In genomic region chr1:179296831-179297377, GRCh38 we compare ENCODE assay signal across 14 cellular contexts. TPM values are rescaled to one million over a fixed set of nuclear protein-coding genes. Genes with fewer than 3 reads are reported as not detected.
DNase-seq lines count a peak whose midpoint lies in the region; ATAC-seq and TF ChIP-seq lines count a peak whose summit lies in the region.
"Had no signal": no experiment of that assay in that cellular context is flagged by ENCODE, and none has a peak within 500 bp of the region (broad histone marks: within the 10 kb centered on the region; RNA-seq: fewer than 3 reads in every experiment).

No MANE protein-coding gene starts in this region.

- H3K4me1 Mint-ChIP-seq in CD4-positive, alpha-beta memory T cell = peaks cover 43 to 71% (median 52%) of the 10 kb centered on the region in 4 donors
- H3K4me1 Mint-ChIP-seq in activated B cell treated with CpG ODN at 0.5 μM for 24 hours = peaks cover 58% of the 10 kb centered on the region
- H3K4me1 Mint-ChIP-seq in memory B cell = peaks cover 26% of the 10 kb centered on the region

- peak overlapping the region; percentile 34 to 78 (median 67) for H3K27ac Mint-ChIP-seq in CD4-positive, alpha-beta memory T cell
- peak overlapping the region; percentile 8 for H3K27ac Mint-ChIP-seq in activated B cell treated with CpG ODN at 0.5 μM for 24 hours
- peak overlapping the region; percentile 9 for H3K27ac Mint-ChIP-seq in memory B cell

- H3K27me3 Mint-ChIP-seq in CD4-positive, alpha-beta memory T cell = no peaks in the 10 kb centered on the region
- H3K27me3 Mint-ChIP-seq in activated B cell treated with CpG ODN at 0.5 μM for 24 hours (no peaks in the 10 kb centered on the region), memory B cell (no peaks in the 10 kb centered on the region)

- CTCF ChIA-PET in CD4-positive, alpha-beta memory T cell (lab: Charles Lee; ENCODE audit: partially characterized antibody) = interaction anchor here (0.7 to 1.5 kb wide), 4 partner anchors 20 to 71 kb away, joined by 3 to 4 read pairs (median 3); no protein-coding TSS in a partner anchor
- CTCF ChIA-PET in HEK293 (lab: Yijun Ruan, JAX) = interaction anchor here (0.9 to 1.1 kb wide), 2 partner anchors 171 to 218 kb away, joined by 4 read pairs; no protein-coding TSS in a partner anchor
- CTCF ChIA-PET in activated B cell treated with CpG ODN at 0.5 μM for 24 hours (lab: Charles Lee) = interaction anchor here (1.4 kb wide), 1 partner anchor 175 kb away, joined by 3 read pairs; no protein-coding TSS in a partner anchor

- TF ChIP-seq POLR2A in sigmoid colon (IDR thresholded peaks at IDR 0.05) = no peak

- POLR2A ChIA-PET in CD4-positive, alpha-beta memory T cell (lab: Charles Lee; ENCODE audit: partially characterized antibody) = interaction anchor here (1.1 kb wide), 1 partner anchor 49 kb away, joined by 3 read pairs; no protein-coding TSS in a partner anchor
- POLR2A ChIA-PET in HEK293 (lab: Yijun Ruan, JAX) = no interaction called here
- POLR2A ChIA-PET in activated B cell treated with CpG ODN at 0.5 μM for 24 hours (lab: Charles Lee) = interaction anchor here (1.0 to 1.3 kb wide), 2 partner anchors 21 to 69 kb away, joined by 3 to 4 read pairs; partner anchors contain the start of gene AXDND1

- H3K27ac ChIP-seq in CD4-positive, alpha-beta memory T cell (ENCODE audit: low read depth, low read length) = no peak overlapping the region
- no peak overlapping the region for H3K27ac ChIP-seq in HEK293 (ENCODE audit: extremely low read depth, low read depth, low read length)
- no peak overlapping the region for H3K27ac ChIP-seq in sigmoid colon
- H3K27ac ChIP-seq: right lobe of liver had no signal

- no peak for ATAC-seq in activated B cell treated with CpG ODN at 0.5 μM for 24 hours (ENCODE audit: low read depth)
- ATAC-seq in memory B cell (ENCODE audit: low read depth) = peak; percentile 25
- ATAC-seq: HCT116, left cardiac atrium, right lobe of liver had no signal

- peak overlapping the region in 6 of 8 donors; percentile 7 to 74 (median 52) for H3K4me3 Mint-ChIP-seq in CD4-positive, alpha-beta memory T cell
- H3K4me3 Mint-ChIP-seq in activated B cell treated with CpG ODN at 0.5 μM for 24 hours (no peak overlapping the region), memory B cell (peak overlapping the region; percentile 22)

- peaks cover 0 to 15% of the 10 kb centered on the region in 2 donors for H3K36me3 Mint-ChIP-seq in CD4-positive, alpha-beta memory T cell
- H3K36me3 Mint-ChIP-seq in activated B cell treated with CpG ODN at 0.5 μM for 24 hours (ENCODE audit: low read depth) = peaks cover 4% of the 10 kb centered on the region
- peaks cover 5% of the 10 kb centered on the region for H3K36me3 Mint-ChIP-seq in memory B cell

- H3K9me3 Mint-ChIP-seq in CD4-positive, alpha-beta memory T cell = no peaks in the 10 kb centered on the region
- no peaks in the 10 kb centered on the region for H3K9me3 Mint-ChIP-seq in activated B cell treated with CpG ODN at 0.5 μM for 24 hours
- H3K9me3 Mint-ChIP-seq in memory B cell = no peaks in the 10 kb centered on the region

- WGBS in sigmoid colon, 2 donors = 75 to 86% methylated on average over 4 of the region's 4 CpGs

- DNase-seq in CD4-positive, alpha-beta memory T cell = no peak
- DNase-seq in activated B cell treated with CpG ODN at 0.5 μM for 24 hours (no peak), memory B cell (ENCODE audit: low spot score in 2 of 2) (no peak), DMS53 (lab: John Stamatoyannopoulos, UW) (no peak), NCI-H2081 treated with DMSO at 0.1 percent for 48 hours (lab: John Stamatoyannopoulos, UW) (no peak), sigmoid colon (no peak)
- DNase-seq: activated CD4-positive, alpha-beta T cell treated with anti-CD3 and anti-CD28 coated beads for 4 hours; activated naive CD4-positive, alpha-beta T cell; head of caudate nucleus; left cardiac atrium; NCI-H2171 treated with DMSO at 0.1 percent for 48 hours; right lobe of liver had no signal

- no peak overlapping the region for H3K4me3 ChIP-seq in CD4-positive, alpha-beta memory T cell (ENCODE audit: low read length in 2 of 2)
- H3K4me3 ChIP-seq in HEK293 (ENCODE audit: low read depth, low read length) = no peak overlapping the region
- no peak overlapping the region for H3K4me3 ChIP-seq in sigmoid colon
- H3K4me3 ChIP-seq: right lobe of liver had no signal

- no peak for TF ChIP-seq EP300 in sigmoid colon (IDR thresholded peaks at IDR 0.05)

- peaks cover 78% of the 10 kb centered on the region for H3K4me1 ChIP-seq in CD4-positive, alpha-beta memory T cell (ENCODE audit: insufficient read depth, low read length)
- H3K4me1 ChIP-seq in HEK293 (ENCODE audit: control insufficient read depth, insufficient read depth, low read length) (peaks cover 6% of the 10 kb centered on the region; the same call in 1 of the 2 replicates), sigmoid colon (peaks cover 0 to 33% (median 21%) of the 10 kb centered on the region in 4 donors)

- H3K36me3 ChIP-seq in CD4-positive, alpha-beta memory T cell (ENCODE audit: insufficient read depth, low read length) = no peaks in the 10 kb centered on the region
- H3K36me3 ChIP-seq in HEK293 (ENCODE audit: control insufficient read depth in 2 of 2, insufficient read depth in 1 of 2, low read length in 2 of 2) (no peaks in the 10 kb centered on the region; a peak in 1 of 3 replicates), sigmoid colon (no peaks in the 10 kb centered on the region)
- H3K36me3 ChIP-seq: right lobe of liver had no signal

- no peaks in the 10 kb centered on the region for H3K9me3 ChIP-seq in CD4-positive, alpha-beta memory T cell (ENCODE audit: control insufficient read depth in 1 of 2, low read length in 2 of 2)
- H3K9me3 ChIP-seq in HEK293 (ENCODE audit: control insufficient read depth, insufficient read depth, low read depth, low read length) (no peaks in the 10 kb centered on the region), sigmoid colon (no peaks in the 10 kb centered on the region)
- H3K9me3 ChIP-seq: right lobe of liver had no signal

- TF ChIP-seq CTCF in HEK293 (tag by site-specific recombination; IDR thresholded peaks at IDR 0.05) (no peak), activated B cell treated with CpG ODN at 0.5 μM for 24 hours (IDR thresholded peaks at IDR 0.05) (no peak), sigmoid colon (IDR thresholded peaks at IDR 0.05) (no peak)

- no peaks in the 10 kb centered on the region for H3K27me3 ChIP-seq in CD4-positive, alpha-beta memory T cell (ENCODE audit: insufficient read depth, low read length)
- H3K27me3 ChIP-seq in sigmoid colon = no peaks in the 10 kb centered on the region
- H3K27me3 ChIP-seq: right lobe of liver had no signal

- intact Hi-C loops in CD4-positive, alpha-beta memory T cell (cut with micrococcal nuclease) = loop anchor here (5.0 kb wide), 1 partner anchor 55 kb away; no protein-coding TSS in a partner anchor
- intact Hi-C loops in activated B cell treated with CpG ODN at 0.5 μM for 24 hours (cut with micrococcal nuclease) (loop anchor here (10.0 kb wide), 1 partner anchor 658 kb away; the partner anchor contains the start of gene CEP350), sigmoid colon (cut with DNase I) (no loop called here)

TF ChIP-seq in HEK293, 187 proteins besides CTCF, POLR2A, EP300 and RAD21:
- TF ChIP-seq ZNF664 (tag by site-specific recombination; IDR thresholded peaks at IDR 0.05) = peak; percentile 93
- TF ChIP-seq OSR2 (tag by site-specific recombination; IDR thresholded peaks at IDR 0.05) = no peak
- no peak; the same call in 1 of the 2 replicates for TF ChIP-seq ZBTB20 (tag by site-specific recombination; IDR thresholded peaks at IDR 0.05)
- TF ChIP-seq ZNF513 (tag by site-specific recombination; IDR thresholded peaks at IDR 0.05) = no peak
TF ChIP-seq in HEK293: peak in this region for 1.

RNA-seq across cellular contexts. Expression of gene SOAT1, which starts 3.3 kb away (rescaled TPM):
- total RNA-seq in CD4-positive, alpha-beta memory T cell = 10 to 100 TPM; 51.2 to 51.6 TPM
- 100 to 1,000 TPM in 1 of 2 donors, 10 to 100 TPM in 1; 81.0 to 103 TPM for polyA plus RNA-seq in CD4-positive, alpha-beta memory T cell
- total RNA-seq in activated B cell treated with CpG ODN at 0.5 μM for 24 hours (17.3 and 20.0 TPM in 2 replicates), sigmoid colon (10 to 100 TPM; 13.2 to 14.7 (median 14.1) TPM)
- 1 to 10 TPM; 2.4 to 7.2 (median 2.8) TPM for polyA plus RNA-seq in sigmoid colon

Comparison
In these comparisons a context has a peak if more than half of its experiments do, and no peak if none do; other contexts are left out.
1. H3K27ac Mint-ChIP-seq: peak in every context shown above with its lines; median percentile 67 in CD4-positive, alpha-beta memory T cell; 9 in memory B cell; 8 in activated B cell treated with CpG ODN at 0.5 μM for 24 hours.